Comparison of ENCODE assay signal across 25 cellular contexts in genomic region chr4:6122496-6122895, GRCh38.
"Had no signal": no experiment of that assay in that cellular context is flagged by ENCODE, and none has a peak within 500 bp of the region (broad histone marks: within the 10 kb centered on the region; RNA-seq: fewer than 3 reads in every experiment).

No MANE protein-coding gene starts in this region.

- DNase-seq: activated CD4-positive, alpha-beta T cell treated with anti-CD3 and anti-CD28 coated beads, Interleukin-2, amount 50 U/mL, for 1 hour; activated CD8-positive, alpha-beta T cell treated with anti-CD3 and anti-CD28 coated beads, Interleukin-2, amount 10 ng/mL, durations not matched to agents 7 days and 5 days; activated gamma-delta T cell treated with Interleukin-2 at 50 U/mL for 16 hours; activated naive CD4-positive, alpha-beta T cell treated with anti-CD3 and anti-CD28 coated beads, Interleukin-2, amount 50 U/mL, for 16 hours; amniotic stem cell; central memory CD4-positive, alpha-beta T cell; effector CD8-positive, alpha-beta T cell; esophagus squamous epithelium; foreskin melanocyte; left ventricle myocardium superior; naive B cell; nephron progenitor cell; psoas muscle; stimulated activated CD4-positive, alpha-beta T cell treated with anti-CD3 and anti-CD28 coated beads, Interleukin-15, amount 100 ng/mL, for 24 hours; stimulated activated CD4-positive, alpha-beta T cell treated with anti-CD3 and anti-CD28 coated beads, Interleukin-2, amount 100 ng/mL, for 24 hours; stimulated activated naive CD4-positive, alpha-beta T cell; T-helper 9 cell had no signal

- H3K27me3 ChIP-seq: SJSA1, tibial nerve had no signal

- H3K4me3 ChIP-seq: esophagus squamous epithelium, pancreas, psoas muscle, SJSA1, suprapubic skin, tibial nerve had no signal

- H3K27ac ChIP-seq: epithelial cell of prostate, esophagus squamous epithelium, pancreas, psoas muscle, SJSA1, suprapubic skin, tibial nerve had no signal

- H3K4me1 ChIP-seq: esophagus squamous epithelium, pancreas, psoas muscle, SJSA1, suprapubic skin, tibial nerve had no signal

- H3K36me3 ChIP-seq: esophagus squamous epithelium, pancreas, SJSA1, suprapubic skin, tibial nerve had no signal

- FAIRE-seq: endometrium, islet of Langerhans, pancreas, urothelium cell line had no signal

- H3K9me3 ChIP-seq: esophagus squamous epithelium, pancreas, psoas muscle, SJSA1, suprapubic skin, tibial nerve had no signal
